Comparison of ENCODE assay signal across 8 cellular contexts in the genomic region with DNA sequence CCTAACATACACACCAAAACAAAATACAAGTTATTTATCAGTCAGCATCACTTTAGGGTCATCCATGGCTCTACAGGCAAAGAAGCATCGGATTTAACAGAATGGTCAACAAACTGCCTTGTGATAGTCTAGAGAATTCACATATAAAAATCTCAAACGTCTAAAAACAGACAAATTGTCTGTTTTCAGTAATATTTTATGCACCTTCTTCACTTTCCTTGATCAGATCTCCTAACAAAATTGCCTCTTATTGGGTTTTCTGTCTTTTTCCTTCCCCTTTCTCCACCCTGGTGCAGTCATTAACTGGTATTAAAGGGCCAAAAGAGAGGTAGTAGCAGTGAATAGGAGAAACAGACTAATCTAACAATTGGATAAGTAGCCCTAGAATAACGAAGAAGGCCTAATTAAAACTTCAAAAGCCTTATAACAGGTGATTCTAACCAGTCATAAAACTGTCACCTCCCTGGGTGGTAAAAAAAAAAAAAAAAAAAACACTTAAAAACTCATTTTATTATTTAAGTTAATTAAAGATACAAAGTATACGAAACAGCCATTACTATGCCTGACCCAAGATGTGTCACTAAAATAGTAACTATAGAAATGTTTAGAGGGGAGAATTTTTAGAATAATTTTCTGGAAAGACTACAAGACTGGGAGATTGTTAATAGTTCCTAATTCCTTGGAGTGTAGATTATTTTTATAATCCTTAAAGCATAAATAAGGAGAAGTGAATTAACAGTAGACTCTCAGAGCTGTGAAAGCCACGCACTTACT. TPM values are rescaled to one million over a fixed set of nuclear protein-coding genes. Genes with fewer than 3 reads are reported as not detected.
DNase-seq lines count a peak whose midpoint lies in the region; ATAC-seq lines count a peak whose summit lies in the region.

No MANE protein-coding gene starts in this region.

- CTCF ChIA-PET in activated CD4-positive, alpha-beta memory T cell treated with anti-CD3 and anti-CD28 coated beads, Interleukin-2, amount 10 ng/mL, durations not matched to agents 7 days and 5 days (lab: Charles Lee), result interaction anchor here (2.1 kb wide), 1 partner anchor 123 kb away, joined by 8 read pairs; no protein-coding TSS in a partner anchor

- H3K27ac Mint-ChIP-seq in T-helper 1 cell treated with Interleukin-12 subunit alpha and Interleukin-12 subunit beta and Interleukin-4 antibody, amounts not matched to agents 30 μg/mL and 1 μg/mL, for 36 hours, result no peak overlapping the region
- no peak overlapping the region for H3K27ac Mint-ChIP-seq in activated CD4-positive, alpha-beta memory T cell treated with anti-CD3 and anti-CD28 coated beads, Interleukin-2, amount 10 ng/mL, durations not matched to agents 7 days and 5 days
- peak overlapping the region; percentile 78 for H3K27ac Mint-ChIP-seq in stimulated activated memory B cell treated with anti-CD40 and anti-IgM and Interleukin-4, amounts not matched to agents 10 μg/mL and 1 μg/mL and 100 μg/mL, for 72 hours

- peaks cover 4% of the 10 kb centered on the region for H3K36me3 Mint-ChIP-seq in T-helper 1 cell treated with Interleukin-12 subunit alpha and Interleukin-12 subunit beta and Interleukin-4 antibody, amounts not matched to agents 30 μg/mL and 1 μg/mL, for 36 hours (ENCODE audit: low read depth)
- H3K36me3 Mint-ChIP-seq in activated CD4-positive, alpha-beta memory T cell treated with anti-CD3 and anti-CD28 coated beads, Interleukin-2, amount 10 ng/mL, durations not matched to agents 7 days and 5 days (ENCODE audit: low read depth), result no peaks in the 10 kb centered on the region
- no peaks in the 10 kb centered on the region for H3K36me3 Mint-ChIP-seq in stimulated activated memory B cell treated with anti-CD40 and anti-IgM and Interleukin-4, amounts not matched to agents 10 μg/mL and 1 μg/mL and 100 μg/mL, for 72 hours

- no peaks in the 10 kb centered on the region for H3K9me3 Mint-ChIP-seq in T-helper 1 cell treated with Interleukin-12 subunit alpha and Interleukin-12 subunit beta and Interleukin-4 antibody, amounts not matched to agents 30 μg/mL and 1 μg/mL, for 36 hours
- H3K9me3 Mint-ChIP-seq in activated CD4-positive, alpha-beta memory T cell treated with anti-CD3 and anti-CD28 coated beads, Interleukin-2, amount 10 ng/mL, durations not matched to agents 7 days and 5 days, result no peaks in the 10 kb centered on the region
- H3K9me3 Mint-ChIP-seq in stimulated activated memory B cell treated with anti-CD40 and anti-IgM and Interleukin-4, amounts not matched to agents 10 μg/mL and 1 μg/mL and 100 μg/mL, for 72 hours, result no peaks in the 10 kb centered on the region

- H3K27me3 Mint-ChIP-seq in T-helper 1 cell treated with Interleukin-12 subunit alpha and Interleukin-12 subunit beta and Interleukin-4 antibody, amounts not matched to agents 30 μg/mL and 1 μg/mL, for 36 hours (ENCODE audit: low read depth), result peaks cover 17% of the 10 kb centered on the region
- H3K27me3 Mint-ChIP-seq in activated CD4-positive, alpha-beta memory T cell treated with anti-CD3 and anti-CD28 coated beads, Interleukin-2, amount 10 ng/mL, durations not matched to agents 7 days and 5 days, result no peaks in the 10 kb centered on the region
- H3K27me3 Mint-ChIP-seq in stimulated activated memory B cell treated with anti-CD40 and anti-IgM and Interleukin-4, amounts not matched to agents 10 μg/mL and 1 μg/mL and 100 μg/mL, for 72 hours, result peaks cover 28% of the 10 kb centered on the region

- DNase-seq in T-helper 1 cell (no peak), anterior cingulate cortex (lab: John Stamatoyannopoulos, UW) (no peak), cerebellum (ENCODE audit: low spot score) (no peak), hepatic stellate cell (ENCODE audit: low spot score) (no peak)
- DNase-seq in activated CD4-positive, alpha-beta memory T cell treated with anti-CD3 and anti-CD28 coated beads, Interleukin-2, amount 10 ng/mL, durations not matched to agents 7 days and 5 days, result no peak

- H3K4me3 ChIP-seq in iPS-18c (ENCODE audit: insufficient read depth, low read depth, low read length), result peak overlapping the region; percentile 83

- no peaks in the 10 kb centered on the region for H3K9me3 ChIP-seq in iPS-18c (ENCODE audit: control insufficient read depth, insufficient read depth, low read length)

- H3K4me3 Mint-ChIP-seq in T-helper 1 cell treated with Interleukin-12 subunit alpha and Interleukin-12 subunit beta and Interleukin-4 antibody, amounts not matched to agents 30 μg/mL and 1 μg/mL, for 36 hours, result peak overlapping the region; percentile 88
- peak overlapping the region; percentile 78 for H3K4me3 Mint-ChIP-seq in activated CD4-positive, alpha-beta memory T cell treated with anti-CD3 and anti-CD28 coated beads, Interleukin-2, amount 10 ng/mL, durations not matched to agents 7 days and 5 days
- peak overlapping the region; percentile 89 for H3K4me3 Mint-ChIP-seq in stimulated activated memory B cell treated with anti-CD40 and anti-IgM and Interleukin-4, amounts not matched to agents 10 μg/mL and 1 μg/mL and 100 μg/mL, for 72 hours

- no peak for ATAC-seq in stimulated activated memory B cell treated with anti-CD40 and anti-IgM and Interleukin-4, amounts not matched to agents 10 μg/mL and 1 μg/mL and 100 μg/mL, for 72 hours

- POLR2A ChIA-PET in activated CD4-positive, alpha-beta memory T cell treated with anti-CD3 and anti-CD28 coated beads, Interleukin-2, amount 10 ng/mL, durations not matched to agents 7 days and 5 days (lab: Charles Lee), result interaction anchor here (2.1 to 3.6 kb wide), 2 partner anchors 69 to 180 kb away, joined by 9 to 39 read pairs; a partner anchor contains a TSS

- H3K4me1 Mint-ChIP-seq in T-helper 1 cell treated with Interleukin-12 subunit alpha and Interleukin-12 subunit beta and Interleukin-4 antibody, amounts not matched to agents 30 μg/mL and 1 μg/mL, for 36 hours (ENCODE audit: low read depth), result peaks cover 15% of the 10 kb centered on the region
- H3K4me1 Mint-ChIP-seq in activated CD4-positive, alpha-beta memory T cell treated with anti-CD3 and anti-CD28 coated beads, Interleukin-2, amount 10 ng/mL, durations not matched to agents 7 days and 5 days, result peaks cover 24% of the 10 kb centered on the region
- H3K4me1 Mint-ChIP-seq in stimulated activated memory B cell treated with anti-CD40 and anti-IgM and Interleukin-4, amounts not matched to agents 10 μg/mL and 1 μg/mL and 100 μg/mL, for 72 hours, result peaks cover 13% of the 10 kb centered on the region

RNA-seq across cellular contexts. Expression of a gene that starts 1.5 kb away (rescaled TPM):
- total RNA-seq in activated CD4-positive, alpha-beta memory T cell treated with anti-CD3 and anti-CD28 coated beads, Interleukin-2, amount 10 ng/mL, durations not matched to agents 7 days and 5 days, result 10 to 100 TPM; 18.4 to 19.7 TPM
- 145 TPM for total RNA-seq in cerebellum
